Comparison of ENCODE assay signal across 9 cellular contexts in the genomic region with DNA sequence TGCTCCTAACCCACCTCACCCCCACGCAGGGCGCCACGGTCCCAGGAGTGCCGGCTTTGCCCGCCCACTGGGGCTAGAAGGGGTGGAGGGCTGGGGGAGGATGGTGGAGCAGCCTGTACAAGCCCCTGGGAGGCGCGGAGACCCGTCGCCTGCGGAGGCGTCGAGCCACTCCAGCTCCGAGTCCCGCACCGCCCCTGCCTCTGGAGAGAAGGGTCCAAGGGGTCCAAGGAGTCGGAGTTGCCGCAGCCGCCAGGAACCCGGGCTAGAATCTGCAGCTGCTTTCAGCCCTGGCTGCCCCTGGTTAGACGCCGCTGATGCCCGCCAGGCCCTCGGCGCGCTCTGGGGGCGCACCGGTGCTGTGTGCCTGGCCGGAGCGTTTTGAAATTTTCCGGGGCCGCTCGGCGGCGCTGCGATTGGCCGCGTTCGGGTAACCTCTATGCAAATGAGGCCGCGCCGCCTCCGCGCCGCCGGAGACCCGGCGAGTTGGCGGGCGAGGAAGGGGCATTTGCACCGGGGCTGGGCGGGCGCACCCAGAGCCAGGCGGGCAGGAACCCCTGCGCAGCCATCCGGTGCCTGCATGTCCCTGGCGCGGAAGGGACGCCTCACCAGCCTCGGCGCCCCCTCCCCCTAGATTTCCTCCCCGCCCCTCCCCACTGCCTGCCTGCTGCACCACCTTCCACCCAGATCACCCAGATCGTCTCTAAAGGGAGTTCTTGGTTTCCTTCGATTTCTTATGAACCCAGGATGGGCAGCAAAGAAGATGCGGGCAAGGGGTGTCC. TPM values are rescaled to one million over a fixed set of nuclear protein-coding genes. Genes with fewer than 3 reads are reported as not detected.
DNase-seq lines count a peak whose midpoint lies in the region; ATAC-seq, FAIRE-seq and TF ChIP-seq lines count a peak whose summit lies in the region.
"Had no signal": no experiment of that assay in that cellular context is flagged by ENCODE, and none has a peak within 500 bp of the region (broad histone marks: within the 10 kb centered on the region; RNA-seq: fewer than 3 reads in every experiment).

A gene with protein sequence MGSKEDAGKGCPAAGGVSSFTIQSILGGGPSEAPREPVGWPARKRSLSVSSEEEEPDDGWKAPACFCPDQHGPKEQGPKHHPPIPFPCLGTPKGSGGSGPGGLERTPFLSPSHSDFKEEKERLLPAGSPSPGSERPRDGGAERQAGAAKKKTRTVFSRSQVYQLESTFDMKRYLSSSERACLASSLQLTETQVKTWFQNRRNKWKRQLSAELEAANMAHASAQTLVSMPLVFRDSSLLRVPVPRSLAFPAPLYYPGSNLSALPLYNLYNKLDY (plus strand): TSS at position 502 of the 779 bp plus-strand sequence. CDS start 243 bp downstream, at position 745.

- H3K27ac ChIP-seq in A673 (ENCODE audit: low read depth, low read length, poor library complexity, severe bottlenecking), result no peak within 1 kb of the TSS
- no peak within 1 kb of the TSS for H3K27ac ChIP-seq in tibial artery
- H3K27ac ChIP-seq: skin epidermis had no signal

- in situ Hi-C loops in GM13977 (cut with MboI; ENCODE audit: low pct_unique_long_range_greater_than_20kb, low sequenced_read_pairs, unreplicated experiment), result no loop called here

- POLR2A ChIA-PET in A673 (lab: Charles Lee; ENCODE audit: low non-redundant PET), result no interaction called here

- no peaks in the 10 kb centered on the region for H3K9me3 ChIP-seq in A673 (ENCODE audit: low read depth, low read length, poor library complexity, severe bottlenecking)
- no peaks in the 10 kb centered on the region for H3K9me3 ChIP-seq in tibial artery

- BruUV-seq in A673 (replicated peaks; lab: Mats Ljungman, UMichigan), result no TSS peak

- TF ChIP-seq CTCF in A673 (conservative IDR thresholded peaks at IDR 0.05; ENCODE audit: low read depth, low read length), result 0 out of 2 replicates have a peak, but pooled peaks have one; percentile 21
- TF ChIP-seq CTCF in GM13977 (IDR thresholded peaks at IDR 0.05; ENCODE audit: extremely low read depth, insufficient read depth, missing control alignments), result peak; percentile 31
- TF ChIP-seq CTCF in tibial artery (IDR thresholded peaks at IDR 0.05), result no peak

- CTCF ChIA-PET in A673 (lab: Charles Lee), result no interaction called here

- H3K4me1 ChIP-seq in A673 (ENCODE audit: insufficient read depth, low read length, poor library complexity, severe bottlenecking) (peaks cover 8% of the 10 kb centered on the region), tibial artery (peaks cover 0 to 55% (median 45%) of the 10 kb centered on the region in 4 donors)

- ATAC-seq in GM21717 (IDR thresholded peaks at IDR 0.05; ENCODE audit: unreplicated experiment), result no peak

- DNase-seq in A673 (ENCODE audit: low spot score) (no peak), GM13977 (ENCODE audit: low spot score) (peak; percentile 81), OCI-M1 (lab: John Stamatoyannopoulos, UW) (peak; percentile 60), frontal cortex (ENCODE audit: low spot score in 2 of 2) (peak; percentile 12 to 30), kidney glomerular epithelial cell (lab: John Stamatoyannopoulos, UW) (no peak), SW 1271 (lab: John Stamatoyannopoulos, UW) (no peak), tibial artery (no peak)

- intact Hi-C loops in A673 (cut with micrococcal nuclease; ENCODE audit: unreplicated experiment), result no loop called here
- intact Hi-C loops in tibial artery (cut with DNase I; ENCODE audit: low total_unique reads), result no loop called here

- FAIRE-seq in frontal cortex (lab: Jason Lieb, UNC), result no peak

- H3K4me3 ChIP-seq in A673 (ENCODE audit: low read depth, low read length, poor library complexity, severe bottlenecking) (peak within 1 kb of the TSS; percentile 36), tibial artery (no peak within 1 kb of the TSS)

- peaks cover 85% of the 10 kb centered on the region for H3K27me3 ChIP-seq in A673 (replicated peaks; ENCODE audit: insufficient read depth, low read depth, low read length, poor library complexity)
- peaks cover 0 to 100% of the 10 kb centered on the region in 2 donors for H3K27me3 ChIP-seq in tibial artery

- H3K36me3 ChIP-seq in A673 (ENCODE audit: insufficient read depth, low read length, poor library complexity, severe bottlenecking), result no peaks in the 10 kb centered on the region
- H3K36me3 ChIP-seq in tibial artery, result no peaks in the 10 kb centered on the region

RNA-seq across cellular contexts. Expression of the gene that starts here (rescaled TPM):
- total RNA-seq in A673 (2021) (not detected in 2 replicates), frontal cortex (not detected)

Comparison
In these comparisons a context has a peak if more than half of its experiments do, and no peak if none do; other contexts are left out.
1. Peak in DNase-seq in frontal cortex; RNA of the gene not detected or under 1 TPM.
2. DNase-seq: peak in GM13977 (single experiment) and OCI-M1 (single experiment); none in A673 (single experiment), kidney glomerular epithelial cell (single experiment), SW 1271 (0 of 2) and tibial artery (0 of 2).
3. CTCF ChIP-seq: peak in A673 (single experiment) and GM13977 (single experiment); none in tibial artery (0 of 2).